In genomic region chr1:19285807-19286505, GRCh38 we compare ENCODE assay signal across 1 cellular context. TPM values are rescaled to one million over a fixed set of nuclear protein-coding genes. Genes with fewer than 3 reads are reported as not detected.
"Had no signal": no experiment of that assay in that cellular context is flagged by ENCODE, and none has a peak within 500 bp of the region (broad histone marks: within the 10 kb centered on the region; RNA-seq: fewer than 3 reads in every experiment).

No MANE protein-coding gene starts in this region.

RNA-seq across cellular contexts. Expression of gene AKR7A3, which starts 2.6 kb away (rescaled TPM):
- total RNA-seq: Right ventricle myocardium superior had no signal
